In the genomic region with DNA sequence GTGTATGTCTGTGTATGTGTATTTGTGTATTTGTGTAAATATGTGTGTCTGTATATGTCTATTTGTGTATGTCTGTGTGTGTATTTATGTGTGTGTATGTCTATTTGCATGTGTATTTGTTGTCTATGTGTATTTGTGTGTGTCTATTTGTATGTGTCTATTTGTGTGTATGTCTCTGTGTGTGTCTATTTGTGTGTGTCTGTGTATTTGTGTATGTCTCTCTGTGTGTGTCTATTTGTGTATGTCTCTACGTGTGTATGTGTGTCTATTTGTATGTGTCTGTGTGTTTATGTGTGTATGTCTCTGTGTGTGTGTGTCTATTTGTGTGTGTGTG, we compare ENCODE assay signal across 2 cellular contexts.
TF ChIP-seq lines count a peak whose summit lies in the region.

No MANE protein-coding gene starts in this region.

TF ChIP-seq in HepG2, 621 proteins besides CTCF, POLR2A, EP300 and RAD21:
- TF ChIP-seq PLRG1 (conservative IDR thresholded peaks at IDR 0.05) = 0 out of 2 replicates have a peak, but pooled peaks have one; percentile 8
- peak; percentile 85 for TF ChIP-seq ZNF646 (CRISPR knock-in tag; IDR thresholded peaks at IDR 0.05)
- no peak for TF ChIP-seq KAT2B (IDR thresholded peaks at IDR 0.05; ENCODE audit: borderline replicate concordance, low read depth, low read length)
- TF ChIP-seq SOX6 (IDR thresholded peaks at IDR 0.05) = 0 out of 2 replicates have a peak, but pooled peaks have one; percentile 7
- TF ChIP-seq SOX6 (CRISPR knock-in tag; IDR thresholded peaks at IDR 0.05) = no peak
- TF ChIP-seq ZNF235 (CRISPR knock-in tag; IDR thresholded peaks at IDR 0.05; ENCODE audit: borderline replicate concordance) = no peak
- peak; percentile 22; the same call in 1 of the 2 replicates for TF ChIP-seq FOXK2 (IDR thresholded peaks at IDR 0.05)

TF ChIP-seq in endothelial cell of umbilical vein, 7 proteins besides CTCF, POLR2A, EP300 and RAD21:
- TF ChIP-seq EZH2 (IDR thresholded peaks at IDR 0.05; ENCODE audit: borderline replicate concordance, low read depth, low read length, severe bottlenecking) (no peak), FOS (IDR thresholded peaks at IDR 0.05; ENCODE audit: borderline replicate concordance, insufficient read depth, low read length) (no peak), MYC (IDR thresholded peaks at IDR 0.05; ENCODE audit: low read depth, low read length) (no peak), JUN (IDR thresholded peaks at IDR 0.05; ENCODE audit: borderline replicate concordance, insufficient read depth, insufficient read length, low read depth) (no peak), MAX (IDR thresholded peaks at IDR 0.05; ENCODE audit: insufficient read depth, insufficient read length) (no peak), POLR2AphosphoS5 (IDR thresholded peaks at IDR 0.05; ENCODE audit: insufficient read depth, low read depth, low read length) (no peak)
TF ChIP-seq in endothelial cell of umbilical vein: peak in this region for 0.
